In the genomic region with DNA sequence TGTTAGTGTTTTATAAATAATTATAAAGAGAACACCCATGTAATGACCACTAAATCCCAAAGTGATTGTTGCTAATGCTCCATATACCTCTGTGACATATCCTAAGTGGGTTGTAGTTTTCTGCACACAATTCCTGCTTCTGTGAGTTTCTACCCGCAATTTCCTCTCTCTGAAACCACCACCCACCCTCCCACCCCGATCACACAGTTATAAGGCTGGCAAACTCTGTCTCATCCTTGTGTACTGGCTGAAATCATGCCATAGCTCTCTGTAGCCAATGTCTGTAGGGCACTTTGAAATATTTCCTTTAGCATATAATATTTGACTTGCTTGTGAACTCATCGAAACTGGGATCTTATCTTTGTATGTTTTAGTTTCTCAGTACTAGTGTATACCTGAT, we compare ENCODE assay signal across 18 cellular contexts.
"Had no signal": no experiment of that assay in that cellular context is flagged by ENCODE, and none has a peak within 500 bp of the region (broad histone marks: within the 10 kb centered on the region; RNA-seq: fewer than 3 reads in every experiment).

No MANE protein-coding gene starts in this region.

- H3K9me3 ChIP-seq: esophagus muscularis mucosa, gastroesophageal sphincter, heart right ventricle, left ventricle myocardium inferior, thyroid gland had no signal

- H3K27ac ChIP-seq: esophagus muscularis mucosa, gastroesophageal sphincter, heart right ventricle, left ventricle myocardium inferior, thyroid gland had no signal

- DNase-seq: activated CD4-positive, alpha-beta T cell treated with anti-CD3 and anti-CD28 coated beads, Interleukin-2, amount 50 U/mL, for 48 hours; activated gamma-delta T cell treated with Interleukin-2 at 50 U/mL for 16 hours; amygdala; dermis blood vessel endothelial cell; effector memory CD4-positive, alpha-beta T cell; heart right ventricle; immature natural killer cell; kidney glomerular epithelial cell; left ventricle myocardium inferior; nephron progenitor cell; occipital lobe; stimulated activated CD4-positive, alpha-beta T cell treated with anti-CD3 and anti-CD28 coated beads, Interleukin-2, amount 100 ng/mL, for 24 hours; stimulated activated naive CD4-positive, alpha-beta T cell treated with Interleukin-2 at 50 U/mL for 16 hours; T-helper 9 cell; thyroid gland had no signal

- ATAC-seq: activated naive CD4-positive, alpha-beta T cell treated with anti-CD3 and anti-CD28 coated beads, Interleukin-2, amount 50 U/mL, for 72 hours; gastroesophageal sphincter; heart right ventricle had no signal

- H3K27me3 ChIP-seq: esophagus muscularis mucosa, gastroesophageal sphincter, heart right ventricle, thyroid gland had no signal

- H3K4me1 ChIP-seq: gastroesophageal sphincter, left ventricle myocardium inferior, thyroid gland had no signal

- H3K36me3 ChIP-seq: esophagus muscularis mucosa, gastroesophageal sphincter, heart right ventricle, left ventricle myocardium inferior, thyroid gland had no signal

- H3K4me3 ChIP-seq: esophagus muscularis mucosa, gastroesophageal sphincter, heart right ventricle, left ventricle myocardium inferior, thyroid gland had no signal
